20 cellular contexts compared by ENCODE assay signal in genomic region chr9:136331556-136332481, GRCh38. TPM values are rescaled to one million over a fixed set of nuclear protein-coding genes. Genes with fewer than 3 reads are reported as not detected.
A peak's percentile ranks its signal among the peaks of the same experiment; 100 is the strongest.
DNase-seq lines count a peak whose midpoint lies in the region; ATAC-seq, FAIRE-seq and TF ChIP-seq lines count a peak whose summit lies in the region.
"Had no signal": no experiment of that assay in that cellular context is flagged by ENCODE, and none has a peak within 500 bp of the region (broad histone marks: within the 10 kb centered on the region; RNA-seq: fewer than 3 reads in every experiment).

No MANE protein-coding gene starts in this region.

- TF ChIP-seq POLR2A in IMR-90 (IDR thresholded peaks at IDR 0.05; ENCODE audit: low read depth, low read length) (no peak), H1 (IDR thresholded peaks at IDR 0.05; ENCODE audit: control extremely low read depth in 1 of 2, low read depth in 2 of 2, low read length in 2 of 2) (no peak)

- no peak overlapping the region for H3K4me3 ChIP-seq in right atrium auricular region
- H3K4me3 ChIP-seq in IMR-90 (ENCODE audit: insufficient read depth, low read depth, low read length) = no peak overlapping the region
- H3K4me3 ChIP-seq in H1 (ENCODE audit: extremely low read depth in 1 of 4, insufficient read depth in 2 of 4, low read depth in 3 of 4, low read length in 4 of 4) = no peak overlapping the region
- H3K4me3 ChIP-seq in dorsolateral prefrontal cortex = no peak overlapping the region
- H3K4me3 ChIP-seq: HAP-1 had no signal

- TF ChIP-seq RAD21 in IMR-90 (IDR thresholded peaks at IDR 0.05; ENCODE audit: low read length) (no peak), H1 (IDR thresholded peaks at IDR 0.05 in 1 of 2, conservative IDR thresholded peaks at IDR 0.05 in 1 of 2; ENCODE audit: low read depth in 2 of 2, low read length in 2 of 2) (no peak)

- H4K91ac ChIP-seq in IMR-90 (ENCODE audit: insufficient read depth, low read depth, low read length) = no peak overlapping the region
- H4K91ac ChIP-seq in H1 (replicated peaks; ENCODE audit: insufficient read length, low read length) = no peak overlapping the region

- H3K79me2 ChIP-seq in H1 (ENCODE audit: control insufficient read depth in 1 of 2, insufficient read depth in 2 of 2, low read length in 2 of 2) = no peaks in the 10 kb centered on the region

- H2AK5ac ChIP-seq in IMR-90 (ENCODE audit: low read depth, low read length) = no peak overlapping the region
- no peak overlapping the region for H2AK5ac ChIP-seq in H1 (ENCODE audit: low read depth, low read length)

- H3K4ac ChIP-seq in IMR-90 (ENCODE audit: low read depth, low read length) = no peak overlapping the region
- H3K4ac ChIP-seq in H1 (replicated peaks; ENCODE audit: insufficient read length, low read depth, low read length) = no peak overlapping the region

- DNase-seq in right atrium auricular region (ENCODE audit: low spot score) (no peak), Right ventricle myocardium inferior (ENCODE audit: missing footprints) (no peak), IMR-90 (no peak), H1 (ENCODE audit: low read depth in 1 of 2, low spot score in 2 of 2) (no peak), dorsolateral prefrontal cortex (no peak)
- DNase-seq: Calu3; CD8-positive, alpha-beta T cell; DMS53; NCI-H1105; NCI-H1694; NCI-H2081 treated with DMSO at 0.1 percent for 48 hours; OCI-M1; SHP77; SK-N-SH had no signal

- TF ChIP-seq EP300 in H1 (IDR thresholded peaks at IDR 0.05; ENCODE audit: borderline replicate concordance in 1 of 2, low read depth in 2 of 2, low read length in 2 of 2) = no peak

- no peak overlapping the region for H2BK12ac ChIP-seq in H1 (ENCODE audit: low read depth, low read length)

- no peak for ATAC-seq in Right ventricle myocardium inferior
- ATAC-seq in IMR-90 (ENCODE audit: low read depth) = no peak
- no peak for ATAC-seq in GM21576 (IDR thresholded peaks at IDR 0.05; ENCODE audit: unreplicated experiment)
- no peak for ATAC-seq in GM21529 (IDR thresholded peaks at IDR 0.05; ENCODE audit: unreplicated experiment)
- ATAC-seq: CD8-positive, alpha-beta T cell had no signal

- CTCF ChIA-PET in IMR-90 (lab: Yijun Ruan, JAX) = no interaction called here
- CTCF ChIA-PET in H1 (lab: Charles Lee; ENCODE audit: partially characterized antibody) = no interaction called here

- H3K23ac ChIP-seq in IMR-90 (ENCODE audit: low read depth, low read length) (no peak overlapping the region), H1 (ENCODE audit: insufficient read length) (no peak overlapping the region)

- H2BK120ac ChIP-seq in IMR-90 (ENCODE audit: low read depth, low read length) (no peak overlapping the region), H1 (replicated peaks; ENCODE audit: low read depth, low read length) (no peak overlapping the region)

- no peak overlapping the region for H2BK20ac ChIP-seq in IMR-90 (ENCODE audit: low read depth, low read length)
- no peak overlapping the region for H2BK20ac ChIP-seq in H1 (ENCODE audit: low read length)

- H3K9ac ChIP-seq in IMR-90 (ENCODE audit: low read depth, low read length) (no peak overlapping the region), H1 (replicated peaks in 1 of 4; ENCODE audit: extremely low read depth in 1 of 4, low read depth in 3 of 4, low read length in 3 of 4) (no peak overlapping the region)
- H3K9ac ChIP-seq: SK-N-SH had no signal

- H3K14ac ChIP-seq in IMR-90 (replicated peaks; ENCODE audit: low read depth, low read length) (no peak overlapping the region), H1 (ENCODE audit: insufficient read length) (no peak overlapping the region)

- peak overlapping the region; percentile 63 for H2AK9ac ChIP-seq in IMR-90 (replicated peaks; ENCODE audit: low read depth, low read length, poor library complexity)

- H4K8ac ChIP-seq in IMR-90 (ENCODE audit: low read depth in 2 of 2, low read length in 2 of 2) = no peak overlapping the region
- no peak overlapping the region for H4K8ac ChIP-seq in H1 (ENCODE audit: extremely low read depth, insufficient read depth, low read length)

- H2BK5ac ChIP-seq in IMR-90 (ENCODE audit: low read depth, low read length, poor library complexity, severe bottlenecking) (no peak overlapping the region), H1 (ENCODE audit: low read depth, low read length) (no peak overlapping the region)

- H3K4me1 ChIP-seq in right atrium auricular region = peaks cover 0 to 40% of the 10 kb centered on the region in 2 donors
- H3K4me1 ChIP-seq in IMR-90 (ENCODE audit: control insufficient read depth, insufficient read depth, low read length) = peaks cover 30% of the 10 kb centered on the region
- H3K4me1 ChIP-seq in H1 (replicated peaks in 1 of 4; ENCODE audit: control insufficient read depth in 3 of 4, insufficient read depth in 4 of 4, low read length in 3 of 4) = peaks cover 0 to 19% (median 10%) of the 10 kb centered on the region in 4 experiments; a peak in 6 of 7 replicates

- TF ChIP-seq CTCF in right atrium auricular region (IDR thresholded peaks at IDR 0.05) = no peak
- TF ChIP-seq CTCF in IMR-90 (conservative IDR thresholded peaks at IDR 0.05; ENCODE audit: low read depth, low read length) = no peak
- no peak for TF ChIP-seq CTCF in H1 (IDR thresholded peaks at IDR 0.05; ENCODE audit: control extremely low read depth in 1 of 3, insufficient read depth in 1 of 3, low read depth in 1 of 3, low read length in 3 of 3)
- no peak for TF ChIP-seq CTCF in dorsolateral prefrontal cortex (IDR thresholded peaks at IDR 0.05 in 54 of 56, conservative IDR thresholded peaks at IDR 0.05 in 2 of 56; ENCODE audit: low read depth in 1 of 56, partially characterized antibody in 56 of 56)

- H2AFZ ChIP-seq in IMR-90 (replicated peaks; ENCODE audit: low read length, poor library complexity) = no peak overlapping the region
- no peak overlapping the region for H2AFZ ChIP-seq in H1 (ENCODE audit: low read length)

- H4K5ac ChIP-seq in IMR-90 (ENCODE audit: low read depth, low read length) = no peak overlapping the region
- no peak overlapping the region for H4K5ac ChIP-seq in H1 (ENCODE audit: insufficient read length, low read depth, low read length)

- BruUV-seq in IMR-90 (replicated peaks; lab: Mats Ljungman, UMichigan) = no TSS peak

- in situ Hi-C loops in IMR-90 (cut with MboI; ENCODE audit: low sequenced_read_pairs) = no loop called here

- peaks cover 6% of the 10 kb centered on the region; the same call in 1 of the 2 replicates for H3K9me1 ChIP-seq in IMR-90 (ENCODE audit: insufficient read depth, low read length)

- dilution Hi-C loops in IMR-90 (cut with HindIII; ENCODE audit: low sequenced_read_pairs, unreplicated experiment) = no loop called here

- POLR2A ChIA-PET in IMR-90 (lab: Charles Lee; ENCODE audit: unreplicated experiment) = no interaction called here
- POLR2A ChIA-PET in H1 (lab: Charles Lee; ENCODE audit: partially characterized antibody) = interaction anchor here (0.9 to 2.8 kb wide), 3 partner anchors 10 to 31 kb away, joined by 3 to 7 read pairs (median 4); partner anchors contain the start of gene DNLZ

- no peaks in the 10 kb centered on the region for H3K27me3 ChIP-seq in right atrium auricular region
- no peaks in the 10 kb centered on the region for H3K27me3 ChIP-seq in IMR-90 (ENCODE audit: control insufficient read depth, insufficient read depth, low read length)
- H3K27me3 ChIP-seq in H1 (replicated peaks in 1 of 4; ENCODE audit: control insufficient read depth in 3 of 4, extremely low read depth in 1 of 4, insufficient read depth in 3 of 4, low read length in 3 of 4) = no peaks in the 10 kb centered on the region
- H3K27me3 ChIP-seq in dorsolateral prefrontal cortex = no peaks in the 10 kb centered on the region

- 90% methylated on average over 23 of the region's 46 CpGs; no CpG with 5 or more reads in 1 of the 2 experiments for WGBS in IMR-90 (ENCODE audit: extremely low coverage in 2 of 2, insufficient read length in 1 of 2), 2 experiments
- WGBS in H1 (ENCODE audit: extremely low coverage in 1 of 2, insufficient coverage in 1 of 2, insufficient read length in 1 of 2, insufficient replicate concordance in 2 of 2, low coverage in 1 of 2, low lambda C conversion rate in 2 of 2, missing lambda C conversion rate in 1 of 2), 2 experiments = 93% methylated on average over 39 of the region's 46 CpGs; no CpG with 5 or more reads in 1 of the 2 experiments

- peaks cover 4% of the 10 kb centered on the region; the same call in 1 of the 2 replicates for H3K23me2 ChIP-seq in H1 (ENCODE audit: low read depth, low read length)

- peaks cover 4 to 61% of the 10 kb centered on the region in 2 experiments for H3K79me1 ChIP-seq in IMR-90 (ENCODE audit: low read depth in 1 of 2, low read length in 2 of 2)
- H3K79me1 ChIP-seq in H1 (ENCODE audit: low read depth, low read length) = 0 out of 2 replicates have a peak, but pooled peaks cover 2% of the 10 kb centered on the region

- H3K36me3 ChIP-seq in right atrium auricular region (peaks cover 12% of the 10 kb centered on the region), IMR-90 (ENCODE audit: control insufficient read depth, insufficient read depth, low read length) (peaks cover 47% of the 10 kb centered on the region), H1 (ENCODE audit: control insufficient read depth in 2 of 4, insufficient read depth in 4 of 4, low read length in 3 of 4) (no peaks in the 10 kb centered on the region)
- H3K36me3 ChIP-seq: HAP-1 had no signal

- H3K9me3 ChIP-seq in right atrium auricular region = no peaks in the 10 kb centered on the region
- no peaks in the 10 kb centered on the region for H3K9me3 ChIP-seq in IMR-90 (ENCODE audit: control insufficient read depth, insufficient read depth, low read length)
- H3K9me3 ChIP-seq in H1 (ENCODE audit: insufficient read depth in 2 of 2, low read depth in 1 of 2, low read length in 1 of 2) = no peaks in the 10 kb centered on the region
- H3K9me3 ChIP-seq: HAP-1, SK-N-SH had no signal

- FAIRE-seq in H1 (lab: Jason Lieb, UNC) = no peak
- FAIRE-seq: A204.1 had no signal

- H3K56ac ChIP-seq in IMR-90 (ENCODE audit: extremely low read depth, insufficient read depth, low read length) (no peak overlapping the region), H1 (replicated peaks; ENCODE audit: insufficient read length, low read depth, low read length) (no peak overlapping the region)

- H3K18ac ChIP-seq in IMR-90 (ENCODE audit: low read depth, low read length) = no peak overlapping the region
- H3K18ac ChIP-seq in H1 (ENCODE audit: extremely low read depth, low read length) = no peak overlapping the region

- H3K4me2 ChIP-seq in IMR-90 (ENCODE audit: low read depth, low read length) = no peak overlapping the region
- no peak overlapping the region for H3K4me2 ChIP-seq in H1 (ENCODE audit: insufficient read depth in 1 of 2, low read depth in 2 of 2, low read length in 2 of 2)
- H3K4me2 ChIP-seq: SK-N-SH had no signal

- peaks cover 84% of the 10 kb centered on the region for H4K20me1 ChIP-seq in IMR-90 (ENCODE audit: insufficient read depth, low read length)
- H4K20me1 ChIP-seq in H1 (replicated peaks in 1 of 2; ENCODE audit: control insufficient read depth in 1 of 2, insufficient read depth in 2 of 2, low read length in 2 of 2) = peaks cover 0 to 8% of the 10 kb centered on the region in 2 experiments

- H3K27ac ChIP-seq in right atrium auricular region = peak overlapping the region; percentile 88 to 97
- no peak overlapping the region for H3K27ac ChIP-seq in IMR-90 (ENCODE audit: insufficient read depth, low read length)
- H3K27ac ChIP-seq in H1 (ENCODE audit: low read depth, low read length) = no peak overlapping the region
- no peak overlapping the region for H3K27ac ChIP-seq in dorsolateral prefrontal cortex
- H3K27ac ChIP-seq: HL-60 had no signal

- no peak overlapping the region for H2BK15ac ChIP-seq in IMR-90 (ENCODE audit: low read depth, low read length)
- H2BK15ac ChIP-seq in H1 (ENCODE audit: low read length) = no peak overlapping the region

- intact Hi-C loops in Right ventricle myocardium inferior (cut with DNase I) = no loop called here
- intact Hi-C loops in IMR-90 (cut with micrococcal nuclease) = no loop called here
- intact Hi-C loops in dorsolateral prefrontal cortex (cut with DNase I) = no loop called here

RNA-seq across cellular contexts. Expression of gene GPSM1, which starts 4.5 kb away (rescaled TPM):
- total RNA-seq in right atrium auricular region (10 to 100 TPM; 39.4 to 44.5 TPM), Right ventricle myocardium inferior (48.6 TPM), IMR-90 (2012; rRNA removed) (28.7 and 29.7 TPM in 2 replicates), dorsolateral prefrontal cortex (10 to 100 TPM; 31.5 to 79.7 (median 44.8) TPM)
- polyA plus RNA-seq in IMR-90 (2012; rRNA removed) (71.2 and 91.4 TPM in 2 replicates), H1 (2011; rRNA removed) (12.8 and 19.8 TPM in 2 replicates)
- polyA plus RNA-seq in IMR-90 (2012; cell fraction: cytosol; rRNA removed) = 45.5 and 87.8 TPM in 2 replicates
- polyA plus RNA-seq in IMR-90 (2012; cell fraction: nucleus; rRNA removed; ENCODE audit: low replicate concordance) = 297 and 693 TPM in 2 replicates
- total RNA-seq in H1 (2021; fragmentation: NEBNext Ultra II Directional; extraction: Animal tissue kit (Norgen Biotek cat#: 25700)) = 15.7 and 18.0 TPM in 2 replicates
- polyA plus RNA-seq in H1 (2011; cell fraction: cytosol; rRNA removed) = 13.8 TPM
- polyA plus RNA-seq in H1 (2011; cell fraction: nucleus; rRNA removed) = 39.2 TPM
- polyA plus RNA-seq in H1 (2012, experiment 1 of 2) = 9.3 to 15.2 TPM (median 14.5 TPM) in 4 replicates
- 12.0 TPM for polyA plus RNA-seq in H1 (2012, experiment 2 of 2)
- polyA plus RNA-seq in H1 (2013, experiment 1 of 2) = 14.4 TPM
- 13.9 TPM for polyA plus RNA-seq in H1 (2013, experiment 2 of 2)
- polyA minus RNA-seq in H1 (2011; rRNA and poly(A)+ RNA removed) = 3.5 and 4.2 TPM in 2 replicates
- polyA minus RNA-seq in H1 (2011; cell fraction: cytosol; rRNA and poly(A)+ RNA removed) = 12.7 TPM
- 11.2 TPM for polyA minus RNA-seq in H1 (2011; cell fraction: nucleus; rRNA and poly(A)+ RNA removed)

RNA-seq across cellular contexts. Expression of gene CCDC187, which starts 27.9 kb away (rescaled TPM):
- total RNA-seq in right atrium auricular region (not detected), Right ventricle myocardium inferior (not detected), IMR-90 (2012; rRNA removed) (not detected in 2 replicates), dorsolateral prefrontal cortex (under 1 TPM in 64 of 120 experiments, not detected in 56; 0.03 to 0.26 (median 0.08) TPM)
- polyA plus RNA-seq in IMR-90 (2012; rRNA removed) (not detected in 2 replicates), H1 (2011; rRNA removed) (0.02 TPM in 2 replicates)
- polyA plus RNA-seq in IMR-90 (2012; cell fraction: cytosol; rRNA removed) = not detected in 2 replicates
- not detected in 2 replicates for polyA plus RNA-seq in IMR-90 (2012; cell fraction: nucleus; rRNA removed; ENCODE audit: low replicate concordance)
- not detected in 2 replicates for total RNA-seq in H1 (2021; fragmentation: NEBNext Ultra II Directional; extraction: Animal tissue kit (Norgen Biotek cat#: 25700))
- 0.01 TPM for polyA plus RNA-seq in H1 (2011; cell fraction: cytosol; rRNA removed)
- polyA plus RNA-seq in H1 (2011; cell fraction: nucleus; rRNA removed) = 0.07 TPM
- polyA plus RNA-seq in H1 (2012, experiment 1 of 2) = 0.03 TPM in 2 of 4 replicates, not detected in the others
- 0.03 TPM for polyA plus RNA-seq in H1 (2012, experiment 2 of 2)
- 0.02 TPM for polyA plus RNA-seq in H1 (2013, experiment 1 of 2)
- under 0.01 TPM for polyA plus RNA-seq in H1 (2013, experiment 2 of 2)
- polyA minus RNA-seq in H1 (2011; rRNA and poly(A)+ RNA removed) = 0.06 TPM in 1 of 2 replicates, not detected in the other
- polyA minus RNA-seq in H1 (2011; cell fraction: cytosol; rRNA and poly(A)+ RNA removed) = not detected
- not detected for polyA minus RNA-seq in H1 (2011; cell fraction: nucleus; rRNA and poly(A)+ RNA removed)
- polyA plus RNA-seq: BJ, SK-N-SH had no signal

RNA-seq across cellular contexts. Expression of gene DNLZ, which starts 31.7 kb away (rescaled TPM):
- total RNA-seq in right atrium auricular region = 10 to 100 TPM; 15.4 to 36.6 TPM
- total RNA-seq in Right ventricle myocardium inferior = 40.6 TPM
- total RNA-seq in IMR-90 (2012; rRNA removed) = 2.0 and 6.1 TPM in 2 replicates
- 11.4 and 20.3 TPM in 2 replicates for polyA plus RNA-seq in IMR-90 (2012; rRNA removed)
- 19.7 and 40.1 TPM in 2 replicates for polyA plus RNA-seq in IMR-90 (2012; cell fraction: cytosol; rRNA removed)
- polyA plus RNA-seq in IMR-90 (2012; cell fraction: nucleus; rRNA removed; ENCODE audit: low replicate concordance) = 8.7 and 31.6 TPM in 2 replicates
- 17.9 and 19.0 TPM in 2 replicates for total RNA-seq in H1 (2021; fragmentation: NEBNext Ultra II Directional; extraction: Animal tissue kit (Norgen Biotek cat#: 25700))
- polyA plus RNA-seq in H1 (2011; rRNA removed) = 11.6 and 13.6 TPM in 2 replicates
- polyA plus RNA-seq in H1 (2011; cell fraction: cytosol; rRNA removed) = 19.7 TPM
- 13.9 TPM for polyA plus RNA-seq in H1 (2011; cell fraction: nucleus; rRNA removed)
- polyA plus RNA-seq in H1 (2012, experiment 1 of 2) = 6.2 to 15.0 TPM (median 13.2 TPM) in 4 replicates
- 11.1 TPM for polyA plus RNA-seq in H1 (2012, experiment 2 of 2)
- 14.6 TPM for polyA plus RNA-seq in H1 (2013, experiment 1 of 2)
- 15.8 TPM for polyA plus RNA-seq in H1 (2013, experiment 2 of 2)
- polyA minus RNA-seq in H1 (2011; rRNA and poly(A)+ RNA removed) = 0.61 and 1.1 TPM in 2 replicates
- polyA minus RNA-seq in H1 (2011; cell fraction: cytosol; rRNA and poly(A)+ RNA removed) = 3.7 TPM
- 10.4 TPM for polyA minus RNA-seq in H1 (2011; cell fraction: nucleus; rRNA and poly(A)+ RNA removed)
- 10 to 100 TPM; 10.7 to 49.9 (median 18.5) TPM for total RNA-seq in dorsolateral prefrontal cortex

RNA-seq across cellular contexts. Expression of gene CARD9, which starts 41.6 kb away (rescaled TPM):
- total RNA-seq in right atrium auricular region (1 to 10 TPM in 1 of 2 donors, under 1 TPM in 1; 0.15 to 1.1 TPM), Right ventricle myocardium inferior (1.4 TPM), IMR-90 (2012; rRNA removed) (0.36 and 1.1 TPM in 2 replicates), dorsolateral prefrontal cortex (10 to 100 TPM in 8 of 120 experiments, 1 to 10 TPM in 112; 1.4 to 16.3 (median 5.4) TPM)
- polyA plus RNA-seq in IMR-90 (2012; rRNA removed) (1.5 and 1.9 TPM in 2 replicates), H1 (2011; rRNA removed) (0.13 and 0.15 TPM in 2 replicates)
- polyA plus RNA-seq in IMR-90 (2012; cell fraction: cytosol; rRNA removed) = 0.47 and 1.0 TPM in 2 replicates
- polyA plus RNA-seq in IMR-90 (2012; cell fraction: nucleus; rRNA removed; ENCODE audit: low replicate concordance) = 9.8 and 17.9 TPM in 2 replicates
- 0.88 and 1.1 TPM in 2 replicates for total RNA-seq in H1 (2021; fragmentation: NEBNext Ultra II Directional; extraction: Animal tissue kit (Norgen Biotek cat#: 25700))
- polyA plus RNA-seq in H1 (2011; cell fraction: cytosol; rRNA removed) = 0.26 TPM
- polyA plus RNA-seq in H1 (2011; cell fraction: nucleus; rRNA removed) = 1.7 TPM
- polyA plus RNA-seq in H1 (2012, experiment 1 of 2) = 0.57 to 0.92 TPM (median 0.67 TPM) in 4 replicates
- 0.22 TPM for polyA plus RNA-seq in H1 (2012, experiment 2 of 2)
- 0.10 TPM for polyA plus RNA-seq in H1 (2013, experiment 1 of 2)
- 0.17 TPM for polyA plus RNA-seq in H1 (2013, experiment 2 of 2)
- polyA minus RNA-seq in H1 (2011; rRNA and poly(A)+ RNA removed) = 0.07 TPM in 1 of 2 replicates, not detected in the other
- not detected for polyA minus RNA-seq in H1 (2011; cell fraction: cytosol; rRNA and poly(A)+ RNA removed)
- polyA minus RNA-seq in H1 (2011; cell fraction: nucleus; rRNA and poly(A)+ RNA removed) = 0.90 TPM

Comparison
In these comparisons a context has a peak if more than half of its experiments do, and no peak if none do; other contexts are left out.
1. H3K27ac ChIP-seq: peak in right atrium auricular region (2 of 2); none in IMR-90 (single experiment), H1 (single experiment) and dorsolateral prefrontal cortex (0 of 59).